Comparison of ENCODE assay signal across 1 cellular context in genomic region chr19:40601061-40601973, GRCh38.
TF ChIP-seq lines count a peak whose summit lies in the region.

TSS of gene LTBP4 (plus strand) at chr19:40601369. CDS start at chr19:40601388, 19 bp downstream.

TF ChIP-seq in K562, 482 proteins besides CTCF, POLR2A, EP300 and RAD21 (continued from another document and continues in another):
- TF ChIP-seq HMGN3 (IDR thresholded peaks at IDR 0.05; ENCODE audit: borderline replicate concordance, extremely low read depth, insufficient read length, low read depth, low read length) (peak; percentile 77), NRF1 (conservative IDR thresholded peaks at IDR 0.05 in 1 of 2, IDR thresholded peaks at IDR 0.05 in 1 of 2) (peak in 1 of 2 experiments; percentile 67; a peak in 2 of 4 replicates), POLR3A (IDR thresholded peaks at IDR 0.05; ENCODE audit: borderline replicate concordance, extremely low read depth, insufficient read depth, insufficient read length) (no peak), BCL6 (CRISPR knock-in tag; IDR thresholded peaks at IDR 0.05) (no peak), ZNF277 (CRISPR knock-in tag; IDR thresholded peaks at IDR 0.05; ENCODE audit: borderline replicate concordance) (no peak), CLOCK (CRISPR knock-in tag; IDR thresholded peaks at IDR 0.05; ENCODE audit: borderline replicate concordance) (no peak), L3MBTL2 (IDR thresholded peaks at IDR 0.05) (no peak; the same call in 1 of the 2 replicates), ATF1 (CRISPR knock-in tag; IDR thresholded peaks at IDR 0.05) (no peak), ATF1 (tag; IDR thresholded peaks at IDR 0.05) (no peak), ZBTB7A (IDR thresholded peaks at IDR 0.05; ENCODE audit: borderline replicate concordance, control insufficient read depth, low read depth, low read length) (peak; percentile 87), CSDE1 (IDR thresholded peaks at IDR 0.05) (no peak), CAMTA2 (CRISPR knock-in tag; conservative IDR thresholded peaks at IDR 0.05) (no peak), ZNF639 (CRISPR knock-in tag; conservative IDR thresholded peaks at IDR 0.05 in 1 of 2, IDR thresholded peaks at IDR 0.05 in 1 of 2) (peak in 1 of 2 experiments; percentile 58; a peak in 1 of 4 replicates), MAFG (tag; conservative IDR thresholded peaks at IDR 0.05) (no peak), CREB3L1 (IDR thresholded peaks at IDR 0.05; ENCODE audit: borderline replicate concordance, low read depth) (no peak), SMARCA5 (IDR thresholded peaks at IDR 0.05) (no peak), PHF8 (IDR thresholded peaks at IDR 0.05; ENCODE audit: borderline replicate concordance, low read length) (peak; percentile 70; the same call in 1 of the 2 replicates), THAP12 (CRISPR knock-in tag; IDR thresholded peaks at IDR 0.05) (peak; percentile 71; the same call in 1 of the 2 replicates), EGR1 (conservative IDR thresholded peaks at IDR 0.05) (peak; percentile 77), ATF7 (IDR thresholded peaks at IDR 0.05) (no peak), ARID1B (IDR thresholded peaks at IDR 0.05) (no peak), FOXP1 (CRISPR knock-in tag; IDR thresholded peaks at IDR 0.05) (no peak), PHTF2 (CRISPR knock-in tag; IDR thresholded peaks at IDR 0.05) (no peak), ZNF318 (IDR thresholded peaks at IDR 0.05; ENCODE audit: borderline replicate concordance in 1 of 2, low read depth in 1 of 2) (no peak), ZBTB5 (IDR thresholded peaks at IDR 0.05) (no peak), ZNF174 (CRISPR knock-in tag; IDR thresholded peaks at IDR 0.05) (no peak), ZBTB34 (CRISPR knock-in tag; IDR thresholded peaks at IDR 0.05) (no peak), TGIF2 (CRISPR knock-in tag; IDR thresholded peaks at IDR 0.05) (no peak)
